24 cellular contexts compared by ENCODE assay signal in genomic region chr12:106174876-106175275, GRCh38. TPM values are rescaled to one million over a fixed set of nuclear protein-coding genes. Genes with fewer than 3 reads are reported as not detected.
"Had no signal": no experiment of that assay in that cellular context is flagged by ENCODE, and none has a peak within 500 bp of the region (broad histone marks: within the 10 kb centered on the region; RNA-seq: fewer than 3 reads in every experiment).

No MANE protein-coding gene starts in this region.

- DNase-seq: activated CD4-positive, alpha-beta T cell treated with anti-CD3 and anti-CD28 coated beads, Interleukin-2, amount 10 ng/mL, durations not matched to agents 24 days and 14 days; activated CD8-positive, alpha-beta T cell treated with anti-CD3 and anti-CD28 coated beads for 36 hours; activated naive CD4-positive, alpha-beta T cell treated with Interleukin-2 at 50 U/mL for 16 hours; activated T-cell treated with anti-CD3 and anti-CD28 coated beads, Interleukin-2, amount 50 U/mL, for 24 hours; aorta; cerebellar nuclear complex; cortex of kidney; effector CD8-positive, alpha-beta T cell; heart right ventricle; kidney glomerular epithelial cell; left ventricle myocardium inferior; mammary epithelial cell; naive B cell; stimulated activated CD4-positive, alpha-beta T cell treated with anti-CD3 and anti-CD28 coated beads, Interleukin-4, amount 100 ng/mL, for 1 hour; T-helper 9 cell; upper lobe of left lung had no signal

- H3K9me3 ChIP-seq: breast epithelium, heart right ventricle, left ventricle myocardium inferior, thoracic aorta, upper lobe of left lung had no signal

- H3K4me3 ChIP-seq: breast epithelium, heart right ventricle, left ventricle myocardium inferior, smooth muscle cell, thoracic aorta, upper lobe of left lung had no signal

- H3K27ac ChIP-seq: breast epithelium, heart right ventricle, left ventricle myocardium inferior, thoracic aorta, upper lobe of left lung had no signal

- H3K9me3 Mint-ChIP-seq: activated CD4-positive, alpha-beta T cell treated with anti-CD3 and anti-CD28 coated beads, Interleukin-2, amount 10 ng/mL, durations not matched to agents 24 days and 14 days; activated CD8-positive, alpha-beta T cell treated with anti-CD3 and anti-CD28 coated beads for 36 hours; activated T-cell treated with anti-CD3 and anti-CD28 coated beads, Interleukin-2, amount 50 U/mL, for 24 hours; activated T-helper 2 cell treated with anti-CD3 and anti-CD28 coated beads, Interferon-gamma antibody, Interleukin-2, Interleukin-4, amounts not matched to agents 10 μg/mL and 5 μg/mL and 100 μg/mL, durations not matched to agents 14 hours and 24 hours and 36 hours; naive B cell; neural crest cell; stimulated activated effector memory CD8-positive, alpha-beta T cell treated with anti-CD3 and anti-CD28 coated beads, Interleukin-12 subunit alpha, Interleukin-12 subunit beta, amount 100 ng/mL, for 72 hours had no signal

- H3K36me3 Mint-ChIP-seq: naive B cell; stimulated activated effector memory CD8-positive, alpha-beta T cell treated with anti-CD3 and anti-CD28 coated beads, Interleukin-12 subunit alpha, Interleukin-12 subunit beta, amount 100 ng/mL, for 72 hours had no signal

- H3K27me3 ChIP-seq: breast epithelium, heart right ventricle, upper lobe of left lung had no signal

- H3K36me3 ChIP-seq: breast epithelium, heart right ventricle, left ventricle myocardium inferior, thoracic aorta, upper lobe of left lung had no signal

- ATAC-seq: activated CD8-positive, alpha-beta T cell treated with anti-CD3 and anti-CD28 coated beads for 36 hours; esophagus mucosa; heart right ventricle; sciatic nerve; stimulated activated effector memory CD8-positive, alpha-beta T cell treated with anti-CD3 and anti-CD28 coated beads, Interleukin-12 subunit alpha, Interleukin-12 subunit beta, amount 100 ng/mL, for 72 hours had no signal

- H3K4me1 Mint-ChIP-seq: activated CD4-positive, alpha-beta T cell treated with anti-CD3 and anti-CD28 coated beads, Interleukin-2, amount 10 ng/mL, durations not matched to agents 24 days and 14 days; naive B cell; stimulated activated effector memory CD8-positive, alpha-beta T cell treated with anti-CD3 and anti-CD28 coated beads, Interleukin-12 subunit alpha, Interleukin-12 subunit beta, amount 100 ng/mL, for 72 hours had no signal

- H3K4me1 ChIP-seq: breast epithelium, upper lobe of left lung had no signal

- H3K4me3 Mint-ChIP-seq: activated CD4-positive, alpha-beta T cell treated with anti-CD3 and anti-CD28 coated beads, Interleukin-2, amount 10 ng/mL, durations not matched to agents 24 days and 14 days; activated CD8-positive, alpha-beta T cell treated with anti-CD3 and anti-CD28 coated beads for 36 hours; activated T-cell treated with anti-CD3 and anti-CD28 coated beads, Interleukin-2, amount 50 U/mL, for 24 hours; naive B cell; neural crest cell; stimulated activated effector memory CD8-positive, alpha-beta T cell treated with anti-CD3 and anti-CD28 coated beads, Interleukin-12 subunit alpha, Interleukin-12 subunit beta, amount 100 ng/mL, for 72 hours had no signal

- H3K4me2 ChIP-seq: smooth muscle cell had no signal

- H3K27ac Mint-ChIP-seq: activated CD4-positive, alpha-beta T cell treated with anti-CD3 and anti-CD28 coated beads, Interleukin-2, amount 10 ng/mL, durations not matched to agents 24 days and 14 days; activated CD8-positive, alpha-beta T cell treated with anti-CD3 and anti-CD28 coated beads for 36 hours; activated T-cell treated with anti-CD3 and anti-CD28 coated beads, Interleukin-2, amount 50 U/mL, for 24 hours; activated T-helper 2 cell treated with anti-CD3 and anti-CD28 coated beads, Interferon-gamma antibody, Interleukin-2, Interleukin-4, amounts not matched to agents 10 μg/mL and 5 μg/mL and 100 μg/mL, durations not matched to agents 14 hours and 24 hours and 36 hours; naive B cell; stimulated activated effector memory CD8-positive, alpha-beta T cell treated with anti-CD3 and anti-CD28 coated beads, Interleukin-12 subunit alpha, Interleukin-12 subunit beta, amount 100 ng/mL, for 72 hours had no signal

RNA-seq across cellular contexts. Expression of gene NUAK1, which starts 36.1 kb away (rescaled TPM):
- total RNA-seq: activated CD4-positive, alpha-beta T cell treated with anti-CD3 and anti-CD28 coated beads, Interleukin-2, amount 10 ng/mL, durations not matched to agents 24 days and 14 days; activated CD8-positive, alpha-beta T cell treated with anti-CD3 and anti-CD28 coated beads for 36 hours had no signal
